21 cellular contexts compared by ENCODE assay signal in the genomic region with DNA sequence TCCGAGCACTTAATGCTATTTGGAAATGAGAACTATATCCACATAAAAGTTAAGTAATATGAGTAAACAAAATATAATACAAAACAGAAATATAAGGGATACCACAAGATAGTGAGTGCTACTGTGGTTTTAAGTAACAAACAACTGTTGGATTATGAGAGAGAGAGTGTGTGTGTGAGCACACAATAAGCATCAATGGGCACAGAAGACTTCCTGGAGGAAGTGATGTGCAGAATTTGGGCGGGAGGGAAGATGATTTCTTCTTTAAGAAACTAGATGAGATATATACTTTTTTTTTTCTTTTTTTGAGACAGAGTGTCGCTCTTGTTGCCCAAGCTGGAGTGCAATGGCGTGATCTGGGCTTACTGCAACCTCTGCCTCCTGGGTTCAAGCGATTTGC.
"Had no signal": no experiment of that assay in that cellular context is flagged by ENCODE, and none has a peak within 500 bp of the region (broad histone marks: within the 10 kb centered on the region; RNA-seq: fewer than 3 reads in every experiment).

No MANE protein-coding gene starts in this region.

- H3K4me3 ChIP-seq: esophagus squamous epithelium, gastroesophageal sphincter, prostate gland, right lobe of liver, stomach, thoracic aorta, transverse colon had no signal

- H3K9me3 ChIP-seq: esophagus squamous epithelium, gastroesophageal sphincter, prostate gland, right lobe of liver, stomach, thoracic aorta, transverse colon had no signal

- H3K27me3 ChIP-seq: gastroesophageal sphincter, right lobe of liver, stomach had no signal

- H3K27ac ChIP-seq: esophagus squamous epithelium, gastroesophageal sphincter, parathyroid adenoma, prostate gland, right lobe of liver, stomach, thoracic aorta, transverse colon had no signal

- H3K4me1 ChIP-seq: parathyroid adenoma, prostate gland, right lobe of liver, transverse colon had no signal

- H3K36me3 ChIP-seq: esophagus squamous epithelium, gastroesophageal sphincter, prostate gland, right lobe of liver, stomach, thoracic aorta, transverse colon had no signal

- H3K9ac ChIP-seq: parathyroid adenoma had no signal

- H2AFZ ChIP-seq: parathyroid adenoma had no signal

- H3K79me2 ChIP-seq: parathyroid adenoma had no signal

- DNase-seq: effector memory CD4-positive, alpha-beta T cell; esophagus squamous epithelium; foreskin fibroblast; glutamatergic neuron; islet precursor cell; mammary epithelial cell; naive thymus-derived CD4-positive, alpha-beta T cell; nephron progenitor cell; retina; right lobe of liver; stimulated activated CD4-positive, alpha-beta T cell treated with anti-CD3 and anti-CD28 coated beads, Interleukin-2, amount 100 ng/mL, for 24 hours; stimulated activated CD4-positive, alpha-beta T cell treated with anti-CD3 and anti-CD28 coated beads, Interleukin-4, amount 100 ng/mL, for 4 hours; stimulated activated naive B cell treated with anti-CD40 and anti-IgM and Interleukin-4, amounts not matched to agents 10 μg/mL and 1 μg/mL and 100 μg/mL, for 72 hours; stomach; substantia nigra; transverse colon had no signal

- FAIRE-seq: endometrium had no signal
